Comparison of ENCODE assay signal across 10 cellular contexts in genomic region chr3:46944191-46944590, GRCh38. TPM values are rescaled to one million over a fixed set of nuclear protein-coding genes. Genes with fewer than 3 reads are reported as not detected.
DNase-seq lines count a peak whose midpoint lies in the region; ATAC-seq and TF ChIP-seq lines count a peak whose summit lies in the region.
"Had no signal": no experiment of that assay in that cellular context is flagged by ENCODE, and none has a peak within 500 bp of the region (broad histone marks: within the 10 kb centered on the region; RNA-seq: fewer than 3 reads in every experiment).

No MANE protein-coding gene starts in this region.

- no peaks in the 10 kb centered on the region for H3K9me3 ChIP-seq in esophagus muscularis mucosa

- peaks cover 14 to 23% (median 19%) of the 10 kb centered on the region in 4 donors for H3K36me3 ChIP-seq in esophagus muscularis mucosa

- no peaks in the 10 kb centered on the region for H3K9me3 Mint-ChIP-seq in stimulated activated naive CD8-positive, alpha-beta T cell treated with anti-CD3 and anti-CD28 coated beads, Interleukin-15, Interleukin-2, amounts not matched to agents 100 ng/mL and 50 ng/mL, for 24 hours
- H3K9me3 Mint-ChIP-seq in naive B cell, result no peaks in the 10 kb centered on the region

- no peak for TF ChIP-seq POLR2A in esophagus muscularis mucosa (IDR thresholded peaks at IDR 0.05; ENCODE audit: low read depth)

- peak overlapping the region; percentile 71 for H3K27ac Mint-ChIP-seq in stimulated activated naive CD8-positive, alpha-beta T cell treated with anti-CD3 and anti-CD28 coated beads, Interleukin-15, Interleukin-2, amounts not matched to agents 100 ng/mL and 50 ng/mL, for 24 hours
- H3K27ac Mint-ChIP-seq in naive B cell, result peak overlapping the region in 4 of 6 donors; percentile 20 to 77 (median 42)

- peaks cover 71 to 84% (median 78%) of the 10 kb centered on the region in 4 donors for H3K4me1 ChIP-seq in esophagus muscularis mucosa

- intact Hi-C loops in esophagus muscularis mucosa (cut with DNase I), result no loop called here

- no peaks in the 10 kb centered on the region for H3K27me3 Mint-ChIP-seq in stimulated activated naive CD8-positive, alpha-beta T cell treated with anti-CD3 and anti-CD28 coated beads, Interleukin-15, Interleukin-2, amounts not matched to agents 100 ng/mL and 50 ng/mL, for 24 hours
- H3K27me3 Mint-ChIP-seq in naive B cell, result no peaks in the 10 kb centered on the region

- peaks cover 80% of the 10 kb centered on the region for H3K4me1 Mint-ChIP-seq in stimulated activated naive CD8-positive, alpha-beta T cell treated with anti-CD3 and anti-CD28 coated beads, Interleukin-15, Interleukin-2, amounts not matched to agents 100 ng/mL and 50 ng/mL, for 24 hours (ENCODE audit: low read depth)
- H3K4me1 Mint-ChIP-seq in naive B cell, result peaks cover 76 to 94% (median 84%) of the 10 kb centered on the region in 3 donors

- no peak overlapping the region for H3K4me3 ChIP-seq in esophagus muscularis mucosa

- in situ Hi-C loops in GM13976 (cut with MboI; ENCODE audit: low sequenced_read_pairs, unreplicated experiment), result no loop called here

- no peak for DNase-seq in stimulated activated naive CD8-positive, alpha-beta T cell treated with anti-CD3 and anti-CD28 coated beads, Interleukin-15, Interleukin-2, amounts not matched to agents 100 U/mL and 50 U/mL, for 24 hours
- DNase-seq in esophagus muscularis mucosa (ENCODE audit: extremely low spot score) (no peak), naive B cell (no peak), NK-92 (lab: John Stamatoyannopoulos, UW; ENCODE audit: unreplicated experiment) (no peak), GM13976 (ENCODE audit: low spot score) (no peak), NCI-H146 (lab: John Stamatoyannopoulos, UW) (no peak)
- DNase-seq: activated CD4-positive, alpha-beta T cell treated with anti-CD3 and anti-CD28 coated beads, Interleukin-2, amount 50 U/mL, for 48 hours; NCI-H187 had no signal

- TF ChIP-seq EP300 in esophagus muscularis mucosa (IDR thresholded peaks at IDR 0.05), result no peak

- no peak overlapping the region for H3K4me3 Mint-ChIP-seq in stimulated activated naive CD8-positive, alpha-beta T cell treated with anti-CD3 and anti-CD28 coated beads, Interleukin-15, Interleukin-2, amounts not matched to agents 100 ng/mL and 50 ng/mL, for 24 hours
- peak overlapping the region in 1 of 8 donors; percentile 54 for H3K4me3 Mint-ChIP-seq in naive B cell

- ATAC-seq in stimulated activated naive CD8-positive, alpha-beta T cell treated with anti-CD3 and anti-CD28 coated beads, Interleukin-15, Interleukin-2, amounts not matched to agents 100 U/mL and 50 U/mL, for 24 hours, result no peak
- ATAC-seq in naive B cell (ENCODE audit: low read depth in 2 of 2) (no peak), HG03196 (IDR thresholded peaks at IDR 0.05; ENCODE audit: unreplicated experiment) (no peak)

- H3K27ac ChIP-seq in esophagus muscularis mucosa (replicated peaks in 1 of 4), result peak overlapping the region in 3 of 4 donors; percentile 10 to 35 (median 28)

- 91% methylated on average over 8 of the region's 8 CpGs for WGBS in esophagus muscularis mucosa

- peaks cover 48% of the 10 kb centered on the region for H3K36me3 Mint-ChIP-seq in stimulated activated naive CD8-positive, alpha-beta T cell treated with anti-CD3 and anti-CD28 coated beads, Interleukin-15, Interleukin-2, amounts not matched to agents 100 ng/mL and 50 ng/mL, for 24 hours (ENCODE audit: low read depth)
- peaks cover 14 to 21% of the 10 kb centered on the region in 2 donors for H3K36me3 Mint-ChIP-seq in naive B cell

- no peaks in the 10 kb centered on the region for H3K27me3 ChIP-seq in esophagus muscularis mucosa

- TF ChIP-seq CTCF in esophagus muscularis mucosa (IDR thresholded peaks at IDR 0.05) (no peak), GM13976 (IDR thresholded peaks at IDR 0.05; ENCODE audit: borderline replicate concordance, control extremely low read depth, extremely low read depth, insufficient read depth, missing control alignments) (no peak)

RNA-seq across cellular contexts. Expression of gene CCDC12, which starts 32.4 kb away (rescaled TPM):
- 10 to 100 TPM; 27.5 to 54.8 (median 36.7) TPM for total RNA-seq in esophagus muscularis mucosa
- 100 to 1,000 TPM; 119 to 157 (median 123) TPM for polyA plus RNA-seq in naive B cell (ENCODE audit: low read depth in 6 of 6)

RNA-seq across cellular contexts. Expression of gene NBEAL2, which starts 35.3 kb away (rescaled TPM):
- total RNA-seq in esophagus muscularis mucosa, result 10 to 100 TPM; 16.6 to 22.1 (median 21.2) TPM
- 1 to 10 TPM in 4 of 6 donors, under 1 TPM in 1, not detected in 1; 0.34 to 2.2 (median 1.5) TPM for polyA plus RNA-seq in naive B cell (ENCODE audit: low read depth in 6 of 6)
